In the genomic region with DNA sequence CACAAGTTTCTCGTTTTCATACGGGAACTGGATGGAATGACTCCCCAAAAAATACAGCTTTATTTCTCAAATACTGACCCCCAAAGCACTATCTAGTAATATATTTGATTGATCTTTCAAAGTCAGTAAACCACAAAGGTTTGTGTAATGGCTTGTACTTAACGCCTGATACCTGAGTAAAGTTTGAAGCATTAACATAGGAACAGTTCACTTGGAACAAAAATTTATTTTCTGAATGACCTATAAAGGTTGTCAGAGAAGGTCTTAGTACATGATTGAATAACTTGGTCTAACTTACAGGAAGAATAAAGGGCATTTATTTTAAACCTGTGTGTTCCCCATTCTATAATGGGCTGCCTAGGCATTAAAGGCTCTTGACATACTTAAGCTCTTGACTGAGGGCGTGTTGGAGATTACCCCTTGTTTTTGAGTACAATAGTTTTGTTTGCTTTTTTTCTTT, we compare ENCODE assay signal across 8 cellular contexts. TPM values are rescaled to one million over a fixed set of nuclear protein-coding genes. Genes with fewer than 3 reads are reported as not detected.
A peak's percentile ranks its signal among the peaks of the same experiment; 100 is the strongest.
DNase-seq lines count a peak whose midpoint lies in the region; ATAC-seq and TF ChIP-seq lines count a peak whose summit lies in the region.

No MANE protein-coding gene starts in this region.

- H3K9ac ChIP-seq in GM23248 = peak overlapping the region; percentile 67

- POLR2A ChIA-PET in RWPE1 (lab: Yijun Ruan, JAX; ENCODE audit: low non-redundant PET) = no interaction called here

- no peak overlapping the region for H3K27ac Mint-ChIP-seq in T-helper 17 cell

- DNase-seq in GM23248 (no peak), RWPE1 (ENCODE audit: low spot score) (no peak), fibroblast of pulmonary artery (ENCODE audit: low read depth) (no peak), sigmoid colon (no peak), GM03348 (ENCODE audit: low spot score) (no peak), T-helper 17 cell (no peak)
- DNase-seq in activated naive CD4-positive, alpha-beta T cell treated with anti-CD3 and anti-CD28 coated beads, Interleukin-2, amount 50 U/mL, for 16 hours = no peak
- DNase-seq in effector CD4-positive, alpha-beta T cell = no peak

- peak overlapping the region; percentile 90 for H3K4me2 ChIP-seq in GM23248 (ENCODE audit: unreplicated experiment)

- TF ChIP-seq CTCF in RWPE1 (conservative IDR thresholded peaks at IDR 0.05; ENCODE audit: low read depth) (no peak), fibroblast of pulmonary artery (IDR thresholded peaks at IDR 0.05; ENCODE audit: low read length, missing control alignments) (no peak), sigmoid colon (IDR thresholded peaks at IDR 0.05) (no peak)

- H3K27ac ChIP-seq in GM23248 (no peak overlapping the region), RWPE1 (peak overlapping the region; percentile 93), sigmoid colon (peak overlapping the region; percentile 87 to 94 (median 89))

- peaks cover 7% of the 10 kb centered on the region for H3K4me1 Mint-ChIP-seq in T-helper 17 cell

- 0 out of 2 replicates have a peak, but pooled peaks cover 4% of the 10 kb centered on the region for H3F3A ChIP-seq in GM23248 (ENCODE audit: insufficient read depth)

- in situ Hi-C loops in GM23248 (cut with MboI) = loop anchor here (25.0 kb wide), 1 partner anchor 1569 kb away; no protein-coding TSS in a partner anchor

- ATAC-seq in T-helper 17 cell = no peak

- intact Hi-C loops in sigmoid colon (cut with DNase I) = loop anchor here (5.0 kb wide), 2 partner anchors 1289 to 1574 kb away; no protein-coding TSS in a partner anchor

- H3K4me1 ChIP-seq in GM23248 (ENCODE audit: insufficient read depth) (peaks cover 7% of the 10 kb centered on the region; the same call in 1 of the 2 replicates), sigmoid colon (peaks cover 0 to 15% (median 9%) of the 10 kb centered on the region in 4 donors)

- H3K27me3 ChIP-seq in GM23248 (replicated peaks; ENCODE audit: insufficient read depth) (no peaks in the 10 kb centered on the region), sigmoid colon (no peaks in the 10 kb centered on the region)

- TF ChIP-seq EP300 in sigmoid colon (IDR thresholded peaks at IDR 0.05) = no peak

- CTCF ChIA-PET in RWPE1 (lab: Yijun Ruan, JAX) = interaction anchor here (0.7 kb wide), 1 partner anchor 510 kb away, joined by 3 read pairs; no protein-coding TSS in a partner anchor

- H3K4me3 ChIP-seq in GM23248 (peak overlapping the region; percentile 83), fibroblast of pulmonary artery (replicated peaks; ENCODE audit: low read depth, low read length) (peak overlapping the region; percentile 78), sigmoid colon (peak overlapping the region; percentile 72 to 89 (median 84))

- H3K36me3 Mint-ChIP-seq in T-helper 17 cell (ENCODE audit: low read depth) = no peaks in the 10 kb centered on the region

- 3 to 5% methylated on average over 4 of the region's 4 CpGs for WGBS in GM23248 (ENCODE audit: low coverage in 1 of 2, low lambda C conversion rate in 2 of 2, missing lambda C conversion rate in 2 of 2), 2 experiments
- 2 to 13% methylated on average over 4 of the region's 4 CpGs for WGBS in sigmoid colon, 2 donors

- no peaks in the 10 kb centered on the region for H3K9me3 ChIP-seq in GM23248 (ENCODE audit: low read depth)
- no peaks in the 10 kb centered on the region for H3K9me3 ChIP-seq in sigmoid colon
- H3K9me3 ChIP-seq in T-helper 17 cell (ENCODE audit: control insufficient read depth, low read length, poor library complexity, severe bottlenecking) = no peaks in the 10 kb centered on the region

- H3K9me2 ChIP-seq in GM23248 (ENCODE audit: insufficient read depth) = no peaks in the 10 kb centered on the region

- H3K36me3 ChIP-seq in GM23248 (ENCODE audit: low read depth) = no peaks in the 10 kb centered on the region
- no peaks in the 10 kb centered on the region for H3K36me3 ChIP-seq in sigmoid colon

- H3K27me3 Mint-ChIP-seq in T-helper 17 cell = peaks cover 12% of the 10 kb centered on the region

- peak overlapping the region; percentile 98 for H2AFZ ChIP-seq in GM23248

- H3K4me3 Mint-ChIP-seq in T-helper 17 cell = no peak overlapping the region

- no peaks in the 10 kb centered on the region for H4K20me1 ChIP-seq in GM23248 (ENCODE audit: insufficient read depth)

- H3K79me2 ChIP-seq in GM23248 (ENCODE audit: insufficient read depth) = no peaks in the 10 kb centered on the region

- no peak for TF ChIP-seq POLR2A in sigmoid colon (IDR thresholded peaks at IDR 0.05)

RNA-seq across cellular contexts. Expression of gene PCDH9, which starts 1.4 kb away (rescaled TPM):
- total RNA-seq in GM23248 (2014; rRNA removed; shearing (Covaris generic)) = 0.76 and 1.4 TPM in 2 replicates
- polyA plus RNA-seq in GM23248 (2016; fragmentation: Nextera tagmentation; extraction: Ambion mirVana) (0.39 and 0.56 TPM in 2 replicates), sigmoid colon (1 to 10 TPM in 1 of 3 donors, under 1 TPM in 1, not detected in 1; under 0.01 to 1.1 TPM)
- total RNA-seq in sigmoid colon (10 to 100 TPM in 3 of 4 donors, 1 to 10 TPM in 1; 6.0 to 15.7 (median 11.4) TPM), T-helper 17 cell (under 1 TPM; 0.50 to 0.67 TPM)
